ENCODE assay signal across 23 cellular contexts in the genomic region with DNA sequence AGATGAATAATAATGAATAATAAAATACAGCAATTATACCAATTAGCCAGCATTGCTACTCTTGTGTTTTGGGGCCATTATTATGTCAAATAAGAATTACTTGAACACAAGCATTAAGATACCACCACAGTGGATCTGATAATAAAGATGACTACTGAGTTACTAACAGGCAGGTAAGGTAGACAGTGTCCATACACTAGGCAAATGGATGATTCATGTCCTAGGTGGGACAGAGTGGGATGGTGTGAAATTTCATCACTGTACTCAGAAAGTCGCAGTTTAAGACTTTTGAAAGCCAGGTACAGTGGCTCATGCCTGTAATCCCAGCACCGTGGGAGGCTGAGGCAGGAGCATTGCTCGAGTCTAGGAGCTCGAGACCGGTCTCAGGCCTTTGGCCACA. TPM values are rescaled to one million over a fixed set of nuclear protein-coding genes. Genes with fewer than 3 reads are reported as not detected.
A peak's percentile ranks its signal among the peaks of the same experiment; 100 is the strongest.
DNase-seq lines count a peak whose midpoint lies in the region; ATAC-seq and TF ChIP-seq lines count a peak whose summit lies in the region.
"Had no signal": no experiment of that assay in that cellular context is flagged by ENCODE, and none has a peak within 500 bp of the region (broad histone marks: within the 10 kb centered on the region; RNA-seq: fewer than 3 reads in every experiment).

No MANE protein-coding gene starts in this region.

- no peaks in the 10 kb centered on the region for H3K4me1 ChIP-seq in upper lobe of right lung
- H3K4me1 ChIP-seq in BE2C = peaks cover 42% of the 10 kb centered on the region
- H3K4me1 ChIP-seq: Caco-2 had no signal

- no peak for TF ChIP-seq CTCF in RWPE1 (conservative IDR thresholded peaks at IDR 0.05; ENCODE audit: low read depth)
- no peak for TF ChIP-seq CTCF in WERI-Rb-1 (IDR thresholded peaks at IDR 0.05; ENCODE audit: low read depth, low read length)
- TF ChIP-seq CTCF in upper lobe of right lung (IDR thresholded peaks at IDR 0.05) = no peak
- no peak for TF ChIP-seq CTCF in BE2C (IDR thresholded peaks at IDR 0.05; ENCODE audit: low read depth, low read length)

- POLR2A ChIA-PET in RWPE1 (lab: Yijun Ruan, JAX; ENCODE audit: low non-redundant PET) = no interaction called here

- H3K27me3 ChIP-seq in WERI-Rb-1 (ENCODE audit: insufficient read depth, low read depth, severe bottlenecking) (no peaks in the 10 kb centered on the region), upper lobe of right lung (no peaks in the 10 kb centered on the region), BE2C (no peaks in the 10 kb centered on the region)

- H3K36me3 ChIP-seq in WERI-Rb-1 (no peaks in the 10 kb centered on the region), upper lobe of right lung (no peaks in the 10 kb centered on the region), BE2C (no peaks in the 10 kb centered on the region)

- no peak for ATAC-seq in upper lobe of right lung
- ATAC-seq in GM21825 (IDR thresholded peaks at IDR 0.05; ENCODE audit: unreplicated experiment) = no peak
- ATAC-seq: CD8-positive, alpha-beta T cell; GM12878; HCT116; Panc1 had no signal

- H3K9me3 ChIP-seq in WERI-Rb-1 (ENCODE audit: severe bottlenecking) (peaks cover 3% of the 10 kb centered on the region), upper lobe of right lung (no peaks in the 10 kb centered on the region), BE2C (no peaks in the 10 kb centered on the region; the same call in 1 of the 2 replicates)

- CTCF ChIA-PET in RWPE1 (lab: Yijun Ruan, JAX) = no interaction called here

- peak; percentile 19 for DNase-seq in RWPE1 (ENCODE audit: low spot score)
- no peak for DNase-seq in WERI-Rb-1
- peak; percentile 33 for DNase-seq in mesenteric fat pad (ENCODE audit: low spot score)
- peak; percentile 19 for DNase-seq in upper lobe of right lung
- DNase-seq in BE2C = no peak
- DNase-seq in EL = no peak
- DNase-seq: CD8-positive, alpha-beta T cell; GDM1; IMR-90; MM.1S; NCI-H1417; NCI-H1694; NCI-H2029 treated with DMSO at 0.1 percent for 48 hours; NCI-H526 treated with DMSO at 0.1 percent for 48 hours; SIG-M5 had no signal

- no peak overlapping the region for H3K4me3 ChIP-seq in WERI-Rb-1 (ENCODE audit: low read depth, low read length)
- H3K4me3 ChIP-seq in upper lobe of right lung = no peak overlapping the region
- H3K4me3 ChIP-seq in BE2C (ENCODE audit: low read depth, low read length) = no peak overlapping the region
- H3K4me3 ChIP-seq: GM12878, SK-N-MC had no signal

- H3K27ac ChIP-seq in RWPE1 (no peak overlapping the region), WERI-Rb-1 (peak overlapping the region; percentile 35; the same call in 1 of the 2 replicates), upper lobe of right lung (no peak overlapping the region)
- H3K27ac ChIP-seq: C4-2B, KMS-11, SK-N-MC had no signal

- intact Hi-C loops in upper lobe of right lung (cut with DNase I) = no loop called here

RNA-seq across cellular contexts. Expression of a gene that starts 8.7 kb away (rescaled TPM):
- total RNA-seq in mesenteric fat pad (5.3 TPM), upper lobe of right lung (16.0 TPM)
- 181 TPM for polyA plus RNA-seq in BE2C (2012; ENCODE audit: insufficient read depth, insufficient read length, low read depth)

Comparison
In these comparisons a context has a peak if more than half of its experiments do, and no peak if none do; other contexts are left out.
1. DNase-seq: peak in RWPE1 (single experiment), mesenteric fat pad (single experiment) and upper lobe of right lung (single experiment); none in WERI-Rb-1 (single experiment), BE2C (single experiment) and EL (single experiment).